In the genomic region with DNA sequence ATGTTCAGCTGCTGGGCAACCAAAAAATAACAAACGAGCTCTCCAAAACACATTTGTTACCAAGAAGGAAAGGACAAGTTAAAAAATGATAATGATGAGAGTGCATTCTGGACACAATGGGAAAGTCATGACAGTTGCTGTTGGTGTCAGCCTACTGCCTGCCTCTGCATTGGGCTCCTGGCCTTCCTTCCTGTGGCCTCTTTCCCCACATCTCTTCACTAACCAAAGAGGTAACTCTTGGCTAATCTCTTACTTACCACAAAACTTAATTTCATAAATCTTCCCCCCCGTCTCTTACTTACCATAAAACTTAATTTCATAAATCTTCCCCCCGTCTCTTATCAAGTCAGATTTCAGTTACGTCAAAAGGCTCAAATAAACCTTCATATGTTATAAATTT, we compare ENCODE assay signal across 29 cellular contexts. TPM values are rescaled to one million over a fixed set of nuclear protein-coding genes. Genes with fewer than 3 reads are reported as not detected.
"Had no signal": no experiment of that assay in that cellular context is flagged by ENCODE, and none has a peak within 500 bp of the region (broad histone marks: within the 10 kb centered on the region; RNA-seq: fewer than 3 reads in every experiment).

No MANE protein-coding gene starts in this region.

- H3K36me3 Mint-ChIP-seq: activated naive CD8-positive, alpha-beta T cell treated with anti-CD3 and anti-CD28 coated beads for 36 hours; immature natural killer cell; naive thymus-derived CD8-positive, alpha-beta T cell; stimulated activated naive B cell treated with anti-CD40 and anti-IgM and Interleukin-4, amounts not matched to agents 10 μg/mL and 1 μg/mL and 100 μg/mL, for 72 hours had no signal

- H3K4me2 ChIP-seq: hepatocyte, smooth muscle cell had no signal

- H3K4me3 ChIP-seq: hepatocyte, left lung, lung, sigmoid colon, smooth muscle cell, transverse colon had no signal

- H3K9me3 Mint-ChIP-seq: activated naive CD8-positive, alpha-beta T cell treated with anti-CD3 and anti-CD28 coated beads for 36 hours; central memory CD8-positive, alpha-beta T cell had no signal

- H3K27ac ChIP-seq: hepatocyte, sigmoid colon, transverse colon had no signal

- DNase-seq: activated CD4-positive, alpha-beta T cell treated with anti-CD3 and anti-CD28 coated beads for 4 hours; activated CD4-positive, alpha-beta T cell treated with anti-CD3 and anti-CD28 coated beads, Interleukin-2, amount 50 U/mL, for 48 hours; activated CD4-positive, CD25-positive, alpha-beta regulatory T cell; activated naive CD4-positive, alpha-beta T cell treated with Interleukin-2 at 50 U/mL for 16 hours; activated naive CD8-positive, alpha-beta T cell treated with anti-CD3 and anti-CD28 coated beads for 36 hours; activated T-cell treated with anti-CD3 and anti-CD28 coated beads, Interleukin-2, amount 50 U/mL, for 48 hours; effector memory CD4-positive, alpha-beta T cell; foreskin melanocyte; glutamatergic neuron; immature natural killer cell; kidney glomerular epithelial cell; left lung; naive thymus-derived CD8-positive, alpha-beta T cell; retina; sigmoid colon; stimulated activated CD4-positive, alpha-beta T cell treated with anti-CD3 and anti-CD28 coated beads, Interleukin-15, amount 100 ng/mL, for 24 hours; stimulated activated CD8-positive, alpha-beta memory T cell treated with anti-CD3 and anti-CD28 coated beads, Interleukin-4, amount 100 ng/mL, for 48 hours; stimulated activated naive B cell treated with anti-CD40 and anti-IgM and Interleukin-4, amounts not matched to agents 10 μg/mL and 1 μg/mL and 100 μg/mL, for 72 hours; transverse colon had no signal

- H3K4me1 Mint-ChIP-seq: activated naive CD8-positive, alpha-beta T cell treated with anti-CD3 and anti-CD28 coated beads for 36 hours; central memory CD8-positive, alpha-beta T cell; immature natural killer cell; naive thymus-derived CD8-positive, alpha-beta T cell; stimulated activated naive B cell treated with anti-CD40 and anti-IgM and Interleukin-4, amounts not matched to agents 10 μg/mL and 1 μg/mL and 100 μg/mL, for 72 hours had no signal

- H3K4me1 ChIP-seq: sigmoid colon, transverse colon had no signal

- H3K9me3 ChIP-seq: left lung, sigmoid colon, transverse colon had no signal

- H2AFZ ChIP-seq: hepatocyte had no signal

- H3K27me3 Mint-ChIP-seq: activated naive CD8-positive, alpha-beta T cell treated with anti-CD3 and anti-CD28 coated beads for 36 hours; central memory CD8-positive, alpha-beta T cell; progenitor cell of endocrine pancreas; stimulated activated naive B cell treated with anti-CD40 and anti-IgM and Interleukin-4, amounts not matched to agents 10 μg/mL and 1 μg/mL and 100 μg/mL, for 72 hours had no signal

- H3K4me3 Mint-ChIP-seq: activated naive CD8-positive, alpha-beta T cell treated with anti-CD3 and anti-CD28 coated beads for 36 hours; central memory CD8-positive, alpha-beta T cell; immature natural killer cell; naive thymus-derived CD8-positive, alpha-beta T cell; stimulated activated naive B cell treated with anti-CD40 and anti-IgM and Interleukin-4, amounts not matched to agents 10 μg/mL and 1 μg/mL and 100 μg/mL, for 72 hours had no signal

- ATAC-seq: left lung; naive thymus-derived CD8-positive, alpha-beta T cell; stimulated activated naive B cell treated with anti-CD40 and anti-IgM and Interleukin-4, amounts not matched to agents 10 μg/mL and 1 μg/mL and 100 μg/mL, for 72 hours had no signal

- H3K79me2 ChIP-seq: hepatocyte had no signal

- H3K27me3 ChIP-seq: hepatocyte, left lung, sigmoid colon, transverse colon had no signal

- H3K27ac Mint-ChIP-seq: activated naive CD8-positive, alpha-beta T cell treated with anti-CD3 and anti-CD28 coated beads for 36 hours; immature natural killer cell; naive thymus-derived CD8-positive, alpha-beta T cell; progenitor cell of endocrine pancreas; stimulated activated naive B cell treated with anti-CD40 and anti-IgM and Interleukin-4, amounts not matched to agents 10 μg/mL and 1 μg/mL and 100 μg/mL, for 72 hours had no signal

- H3K36me3 ChIP-seq: left lung, sigmoid colon, transverse colon had no signal

- FAIRE-seq: astrocyte, colon, urothelium cell line had no signal

RNA-seq across cellular contexts. Expression of a gene that starts 58.6 kb away (rescaled TPM):
- total RNA-seq: activated CD8-positive, alpha-beta memory T cell treated with anti-CD3 and anti-CD28 coated beads for 36 hours; activated naive CD8-positive, alpha-beta T cell treated with anti-CD3 and anti-CD28 coated beads for 36 hours; dermis microvascular lymphatic vessel endothelial cell; naive thymus-derived CD8-positive, alpha-beta T cell had no signal
